ENCODE assay signal across 18 cellular contexts in the genomic region with DNA sequence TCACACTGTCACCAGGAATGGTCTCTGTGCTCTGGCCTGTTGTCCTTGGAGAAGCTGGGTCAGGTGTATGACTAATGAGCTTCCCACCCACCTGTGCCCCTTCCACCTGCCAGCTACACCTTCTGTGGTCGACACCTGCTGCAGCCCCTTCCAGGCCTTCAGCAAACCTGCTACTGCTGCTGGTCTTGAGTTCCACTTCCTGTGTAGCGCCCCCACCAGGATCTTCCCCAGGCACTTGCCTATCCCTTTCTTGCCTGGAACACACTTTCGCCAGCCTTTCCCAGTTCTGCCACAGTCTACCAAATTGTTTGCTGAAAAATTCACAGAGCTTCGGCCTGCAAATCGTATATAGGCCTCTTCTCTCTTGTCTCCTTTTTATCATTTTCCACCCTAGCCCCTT.
"Had no signal": no experiment of that assay in that cellular context is flagged by ENCODE, and none has a peak within 500 bp of the region (broad histone marks: within the 10 kb centered on the region; RNA-seq: fewer than 3 reads in every experiment).

No MANE protein-coding gene starts in this region.

- H3K36me3 Mint-ChIP-seq: neural progenitor cell had no signal

- H3K27me3 ChIP-seq: colonic mucosa, esophagus muscularis mucosa, neural progenitor cell, ovary, right lobe of liver, stomach, testis, upper lobe of left lung had no signal

- H3K4me3 Mint-ChIP-seq: activated CD4-positive, alpha-beta T cell treated with anti-CD3 and anti-CD28 coated beads, Interleukin-2, amount 10 ng/mL, durations not matched to agents 7 days and 5 days; activated naive CD4-positive, alpha-beta T cell treated with anti-CD3 and anti-CD28 coated beads, Interleukin-2, amount 50 U/mL, for 24 hours; neural progenitor cell had no signal

- H3K9ac ChIP-seq: neural progenitor cell had no signal

- H3K27me3 Mint-ChIP-seq: activated CD4-positive, alpha-beta T cell treated with anti-CD3 and anti-CD28 coated beads, Interleukin-2, amount 10 ng/mL, durations not matched to agents 7 days and 5 days; activated naive CD4-positive, alpha-beta T cell treated with anti-CD3 and anti-CD28 coated beads, Interleukin-2, amount 50 U/mL, for 24 hours had no signal

- H3K4me3 ChIP-seq: colonic mucosa, esophagus muscularis mucosa, neural progenitor cell, ovary, right lobe of liver, smooth muscle cell, stomach, testis, upper lobe of left lung had no signal

- H3K27ac ChIP-seq: colonic mucosa, esophagus muscularis mucosa, neural progenitor cell, ovary, right lobe of liver, stomach, testis, upper lobe of left lung had no signal

- H3K4me2 ChIP-seq: neural progenitor cell, smooth muscle cell had no signal

- H2AFZ ChIP-seq: neural progenitor cell had no signal

- H3K4me1 ChIP-seq: colonic mucosa, neural progenitor cell, upper lobe of left lung had no signal

- ATAC-seq: left lobe of liver, right lobe of liver had no signal

- H3K27ac Mint-ChIP-seq: activated CD4-positive, alpha-beta T cell treated with anti-CD3 and anti-CD28 coated beads, Interleukin-2, amount 10 ng/mL, durations not matched to agents 7 days and 5 days; activated naive CD4-positive, alpha-beta T cell treated with anti-CD3 and anti-CD28 coated beads, Interleukin-2, amount 50 U/mL, for 24 hours; neural progenitor cell had no signal

- H3K9me3 ChIP-seq: colonic mucosa, esophagus muscularis mucosa, ovary, right lobe of liver, stomach, testis, upper lobe of left lung had no signal

- DNase-seq: activated CD4-positive, alpha-beta T cell treated with anti-CD3 and anti-CD28 coated beads, Interleukin-2, amount 10 ng/mL, durations not matched to agents 7 days and 5 days; activated CD4-positive, CD25-positive, alpha-beta regulatory T cell; activated effector memory CD4-positive, alpha-beta T cell treated with anti-CD3 and anti-CD28 coated beads, Interleukin-2, amount 50 U/mL, for 16 hours; activated T-cell treated with anti-CD3 and anti-CD28 coated beads, Interleukin-2, amount 50 U/mL, for 1 hour; amniotic stem cell; caudate nucleus; colonic mucosa; midbrain; ovary; right lobe of liver; stomach; testis; upper lobe of left lung had no signal

- H3K36me3 ChIP-seq: neural progenitor cell, ovary, right lobe of liver had no signal

- H3K4me1 Mint-ChIP-seq: activated CD4-positive, alpha-beta T cell treated with anti-CD3 and anti-CD28 coated beads, Interleukin-2, amount 10 ng/mL, durations not matched to agents 7 days and 5 days; activated naive CD4-positive, alpha-beta T cell treated with anti-CD3 and anti-CD28 coated beads, Interleukin-2, amount 50 U/mL, for 24 hours had no signal

- H3K9me3 Mint-ChIP-seq: activated CD4-positive, alpha-beta T cell treated with anti-CD3 and anti-CD28 coated beads, Interleukin-2, amount 10 ng/mL, durations not matched to agents 7 days and 5 days; activated naive CD4-positive, alpha-beta T cell treated with anti-CD3 and anti-CD28 coated beads, Interleukin-2, amount 50 U/mL, for 24 hours; neural progenitor cell had no signal
